In genomic region chr13:43057653-43058317, GRCh38 we compare ENCODE assay signal across 7 cellular contexts. TPM values are rescaled to one million over a fixed set of nuclear protein-coding genes. Genes with fewer than 3 reads are reported as not detected.
DNase-seq lines count a peak whose midpoint lies in the region; ATAC-seq, FAIRE-seq and TF ChIP-seq lines count a peak whose summit lies in the region.

No MANE protein-coding gene starts in this region.

- FAIRE-seq in astrocyte (lab: Jason Lieb, UNC), result no peak

- ATAC-seq in GM19395 (IDR thresholded peaks at IDR 0.05; ENCODE audit: unreplicated experiment) (peak; percentile 54), HG03378 (IDR thresholded peaks at IDR 0.05; ENCODE audit: unreplicated experiment) (no peak)
- ATAC-seq in naive thymus-derived CD8-positive, alpha-beta T cell, result peak; percentile 80

- H3K9me3 ChIP-seq in astrocyte (ENCODE audit: insufficient read depth, low read depth, low read length), result no peaks in the 10 kb centered on the region

- H3K79me2 ChIP-seq in astrocyte (ENCODE audit: insufficient read depth, low read length), result peaks cover 38% of the 10 kb centered on the region

- H3K36me3 ChIP-seq in astrocyte (ENCODE audit: insufficient read depth, low read length), result no peaks in the 10 kb centered on the region

- DNase-seq in NCI-H1105 (lab: John Stamatoyannopoulos, UW) (peak; percentile 14), astrocyte (ENCODE audit: low read depth) (peak; percentile 55), HEK293T (ENCODE audit: extremely low spot score) (no peak), nucleus accumbens (lab: John Stamatoyannopoulos, UW) (no peak)
- DNase-seq in naive thymus-derived CD8-positive, alpha-beta T cell, result peak in 9 of 10 donors; percentile 34 to 79 (median 71)

- POLR2A ChIA-PET in naive thymus-derived CD8-positive, alpha-beta T cell (lab: Charles Lee), result interaction anchor here (0.8 to 4.1 kb wide), 2 partner anchors 26 to 66 kb away, joined by 3 to 26 read pairs; partner anchors contain the start of gene EPSTI1
- POLR2A ChIA-PET in HEK293T (lab: Yijun Ruan, JAX), result no interaction called here

- no peak overlapping the region for H3K4me3 ChIP-seq in astrocyte (ENCODE audit: insufficient read depth, low read depth, low read length)

- peak overlapping the region; percentile 57 for H3K27ac ChIP-seq in astrocyte (ENCODE audit: low read depth, low read length)

- H3K36me3 Mint-ChIP-seq in astrocyte (ENCODE audit: low read depth, unreplicated experiment), result peaks cover 2% of the 10 kb centered on the region
- peaks cover 0 to 15% (median 6%) of the 10 kb centered on the region in 3 donors for H3K36me3 Mint-ChIP-seq in naive thymus-derived CD8-positive, alpha-beta T cell

- H3K27ac Mint-ChIP-seq in astrocyte (ENCODE audit: unreplicated experiment), result no peak overlapping the region
- H3K27ac Mint-ChIP-seq in naive thymus-derived CD8-positive, alpha-beta T cell, result peak overlapping the region in 9 of 10 donors; percentile 76 to 96 (median 91)

- H3K4me1 Mint-ChIP-seq in astrocyte (ENCODE audit: low read depth, unreplicated experiment), result peaks cover 52% of the 10 kb centered on the region
- H3K4me1 Mint-ChIP-seq in naive thymus-derived CD8-positive, alpha-beta T cell, result peaks cover 30 to 52% (median 42%) of the 10 kb centered on the region in 4 donors

- no peaks in the 10 kb centered on the region for H4K20me1 ChIP-seq in astrocyte (ENCODE audit: insufficient read depth, low read length)

- peak overlapping the region; percentile 44 for H3K9ac ChIP-seq in astrocyte (ENCODE audit: low read length)

- peaks cover 5% of the 10 kb centered on the region for H3K9me3 Mint-ChIP-seq in astrocyte (ENCODE audit: unreplicated experiment)
- peaks cover 0 to 7% (median 0%) of the 10 kb centered on the region in 9 donors for H3K9me3 Mint-ChIP-seq in naive thymus-derived CD8-positive, alpha-beta T cell

- no peaks in the 10 kb centered on the region for H3K27me3 ChIP-seq in astrocyte (ENCODE audit: insufficient read depth, low read length)

- peaks cover 23% of the 10 kb centered on the region for H3K4me1 ChIP-seq in astrocyte (ENCODE audit: insufficient read depth, low read length)

- no peaks in the 10 kb centered on the region for H3K27me3 Mint-ChIP-seq in astrocyte (ENCODE audit: low read depth, unreplicated experiment)
- H3K27me3 Mint-ChIP-seq in naive thymus-derived CD8-positive, alpha-beta T cell, result no peaks in the 10 kb centered on the region

- H3K4me3 Mint-ChIP-seq in astrocyte (ENCODE audit: unreplicated experiment), result no peak overlapping the region
- peak overlapping the region in 9 of 10 donors; percentile 34 to 77 (median 66) for H3K4me3 Mint-ChIP-seq in naive thymus-derived CD8-positive, alpha-beta T cell

- no peak overlapping the region for H2AFZ ChIP-seq in astrocyte (ENCODE audit: low read depth, low read length)

- peak overlapping the region; percentile 80 for H3K4me2 ChIP-seq in astrocyte (ENCODE audit: low read length)

- CTCF ChIA-PET in HEK293T (lab: Yijun Ruan, JAX), result no interaction called here

- no peak for TF ChIP-seq CTCF in astrocyte (IDR thresholded peaks at IDR 0.05; ENCODE audit: insufficient read depth, low read depth, low read length)

TF ChIP-seq in HEK293T, 16 proteins besides CTCF, POLR2A, EP300 and RAD21:
- TF ChIP-seq FOXK2 (IDR thresholded peaks at IDR 0.05), result no peak
- TF ChIP-seq L3MBTL2 (conservative IDR thresholded peaks at IDR 0.05), result no peak

RNA-seq across cellular contexts. Expression of gene DNAJC15, which starts 34.4 kb away (rescaled TPM):
- total RNA-seq in astrocyte, result 10.9 and 13.8 TPM in 2 replicates
- total RNA-seq in naive thymus-derived CD8-positive, alpha-beta T cell, result 1 to 10 TPM; 9.5 TPM
- 10 to 100 TPM; 12.7 to 26.5 (median 14.1) TPM for polyA plus RNA-seq in naive thymus-derived CD8-positive, alpha-beta T cell

Comparison
In these comparisons a context has a peak if more than half of its experiments do, and no peak if none do; other contexts are left out.
1. DNase-seq: peak in NCI-H1105 (single experiment), astrocyte (single experiment) and naive thymus-derived CD8-positive, alpha-beta T cell (9 of 10); none in HEK293T (single experiment) and nucleus accumbens (0 of 56).